In genomic region chr1:94236630-94237290, GRCh38 we compare ENCODE assay signal across 8 cellular contexts. TPM values are rescaled to one million over a fixed set of nuclear protein-coding genes. Genes with fewer than 3 reads are reported as not detected.
DNase-seq lines count a peak whose midpoint lies in the region; ATAC-seq and TF ChIP-seq lines count a peak whose summit lies in the region.

No MANE protein-coding gene starts in this region.

- H3K4me3 ChIP-seq in epithelial cell of esophagus (ENCODE audit: low read length) (peak overlapping the region; percentile 87), muscle layer of duodenum (ENCODE audit: low read depth in 1 of 2, low read length in 2 of 2) (peak overlapping the region; percentile 88 to 91)

- no peaks in the 10 kb centered on the region for H3K36me3 ChIP-seq in muscle layer of duodenum (ENCODE audit: control insufficient read depth in 1 of 2, insufficient read depth in 2 of 2, low read length in 2 of 2)

- peak overlapping the region; percentile 61 for H3K27ac ChIP-seq in muscle layer of duodenum (ENCODE audit: low read length)

- peaks cover 8% of the 10 kb centered on the region for H3K27me3 ChIP-seq in muscle layer of duodenum (ENCODE audit: low read depth, low read length)

- ATAC-seq in HG02973 (IDR thresholded peaks at IDR 0.05; ENCODE audit: unreplicated experiment), result peak; percentile 10
- no peak for ATAC-seq in GM18502 (IDR thresholded peaks at IDR 0.05; ENCODE audit: poor library complexity, unreplicated experiment)

- TF ChIP-seq CTCF in epithelial cell of esophagus (IDR thresholded peaks at IDR 0.05; ENCODE audit: insufficient read depth, low read depth, low read length, missing control alignments), result peak; percentile 47

- H3K9me3 ChIP-seq in muscle layer of duodenum (ENCODE audit: control insufficient read depth in 1 of 2, low read length in 2 of 2), result no peaks in the 10 kb centered on the region

- peak; percentile 58 for DNase-seq in activated CD8-positive, alpha-beta memory T cell treated with anti-CD3 and anti-CD28 coated beads for 24 hours
- no peak for DNase-seq in activated CD8-positive, alpha-beta memory T cell treated with anti-CD3 and anti-CD28 coated beads, Interleukin-2, amount 50 U/mL, for 4 hours
- DNase-seq in SK-N-DZ (ENCODE audit: low spot score) (peak; percentile 29), epithelial cell of esophagus (ENCODE audit: low read depth) (peak; percentile 68), NCI-H146 (lab: John Stamatoyannopoulos, UW) (no peak)

- H3K4me1 ChIP-seq in muscle layer of duodenum (ENCODE audit: control insufficient read depth in 1 of 2, insufficient read depth in 2 of 2, low read length in 2 of 2), result peaks cover 0 to 23% of the 10 kb centered on the region in 2 donors

RNA-seq across cellular contexts. Expression of gene ARHGAP29, which starts 0.6 kb away (rescaled TPM):
- polyA plus RNA-seq in SK-N-DZ (2014; cell fraction: cytosol; rRNA removed), result 13.4 and 13.5 TPM in 2 replicates
- polyA plus RNA-seq in SK-N-DZ (2014; cell fraction: nucleus; rRNA removed), result 15.8 and 22.3 TPM in 2 replicates

Comparison
In these comparisons a context has a peak if more than half of its experiments do, and no peak if none do; other contexts are left out.
1. DNase-seq: peak in activated CD8-positive, alpha-beta memory T cell treated with anti-CD3 and anti-CD28 coated beads for 24 hours (single experiment), SK-N-DZ (single experiment) and epithelial cell of esophagus (single experiment); none in activated CD8-positive, alpha-beta memory T cell treated with anti-CD3 and anti-CD28 coated beads, Interleukin-2, amount 50 U/mL, for 4 hours (single experiment) and NCI-H146 (single experiment).